Comparison of ENCODE assay signal across 1 cellular context in the genomic region with DNA sequence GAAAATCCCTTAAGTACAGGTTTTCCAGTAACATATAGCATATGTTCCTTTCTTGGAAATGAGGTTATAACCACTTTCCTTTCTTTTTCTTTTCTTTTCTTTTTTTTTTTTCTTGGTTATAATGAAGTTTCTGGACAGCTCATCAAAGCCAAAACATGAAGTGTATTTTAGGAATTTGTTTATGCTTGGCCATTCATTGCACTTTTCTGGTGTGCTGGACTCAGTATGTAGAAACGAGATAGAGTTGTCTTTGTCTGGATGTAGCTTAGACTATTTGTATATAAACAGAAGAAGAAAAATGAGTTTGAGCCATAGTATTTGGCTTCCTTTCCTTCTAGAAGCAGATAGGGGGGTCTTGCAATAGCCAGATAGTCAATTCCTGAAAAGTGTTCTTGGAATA.
TF ChIP-seq lines count a peak whose summit lies in the region.

No MANE protein-coding gene starts in this region.

TF ChIP-seq in SK-N-SH treated with all-trans-retinoic acid at 6 μM for 48 hours, 23 proteins besides CTCF, POLR2A, EP300 and RAD21 (continued from another document):
- TF ChIP-seq TSHZ2 (CRISPR knock-in tag; IDR thresholded peaks at IDR 0.05) = no peak
- no peak for TF ChIP-seq ZNF70 (CRISPR knock-in tag; IDR thresholded peaks at IDR 0.05)
- no peak for TF ChIP-seq GLIS3 (CRISPR knock-in tag; IDR thresholded peaks at IDR 0.05)
- no peak for TF ChIP-seq ZFP3 (CRISPR knock-in tag; IDR thresholded peaks at IDR 0.05)
- no peak for TF ChIP-seq PPARA (CRISPR knock-in tag; IDR thresholded peaks at IDR 0.05; ENCODE audit: borderline replicate concordance)
- TF ChIP-seq ZC3H10 (CRISPR knock-in tag; IDR thresholded peaks at IDR 0.05) = no peak
TF ChIP-seq in SK-N-SH treated with all-trans-retinoic acid at 6 μM for 48 hours: peak in this region for 0.
